In genomic region chr6:112251170-112251945, GRCh38 we compare ENCODE assay signal across 14 cellular contexts. TPM values are rescaled to one million over a fixed set of nuclear protein-coding genes. Genes with fewer than 3 reads are reported as not detected.
DNase-seq lines count a peak whose midpoint lies in the region; ATAC-seq and TF ChIP-seq lines count a peak whose summit lies in the region.
"Had no signal": no experiment of that assay in that cellular context is flagged by ENCODE, and none has a peak within 500 bp of the region (broad histone marks: within the 10 kb centered on the region; RNA-seq: fewer than 3 reads in every experiment).

No MANE protein-coding gene starts in this region.

- no peak for TF ChIP-seq RAD21 in SK-N-SH (IDR thresholded peaks at IDR 0.05; ENCODE audit: low read length)

- no peaks in the 10 kb centered on the region for H4K20me1 ChIP-seq in SK-N-SH (ENCODE audit: insufficient read depth)
- H4K20me1 ChIP-seq: BLaER1 had no signal

- DNase-seq in AG09319 (ENCODE audit: extremely low read depth, low read depth) (peak; percentile 82), ascending aorta (ENCODE audit: low spot score in 2 of 2) (peak in 1 of 2 donors; percentile 74), heart right ventricle (peak; percentile 23 to 61), SK-N-SH (no peak), NCI-H1417 treated with DMSO at 0.1 percent for 48 hours (lab: John Stamatoyannopoulos, UW) (no peak), SK-N-DZ (ENCODE audit: low spot score) (no peak)
- DNase-seq: activated CD4-positive, alpha-beta T cell treated with anti-CD3 and anti-CD28 coated beads for 1 hour; activated naive CD8-positive, alpha-beta T cell treated with anti-CD3 and anti-CD28 coated beads, Interleukin-2, amount 10 ng/mL, durations not matched to agents 7 days and 5 days; hippocampal formation; MM.1S; posterior cingulate gyrus had no signal

- H3K9me3 ChIP-seq in ascending aorta (no peaks in the 10 kb centered on the region), heart right ventricle (no peaks in the 10 kb centered on the region), SK-N-SH (no peaks in the 10 kb centered on the region)

- H3K4me3 ChIP-seq in ascending aorta (peak overlapping the region; percentile 20 to 80), heart right ventricle (peak overlapping the region; percentile 66 to 94 (median 81)), rectal smooth muscle tissue (ENCODE audit: low read length) (peak overlapping the region; percentile 88), SK-N-SH (ENCODE audit: low read depth in 2 of 2, low read length in 1 of 2) (peak overlapping the region in 1 of 2 experiments; percentile 63; a peak in 1 of 4 replicates)
- H3K4me3 ChIP-seq: BLaER1 had no signal

- TF ChIP-seq CTCF in AG09319 (IDR thresholded peaks at IDR 0.05; ENCODE audit: low read depth, low read length) (no peak), ascending aorta (IDR thresholded peaks at IDR 0.05) (no peak), heart right ventricle (IDR thresholded peaks at IDR 0.05) (no peak), SK-N-SH (IDR thresholded peaks at IDR 0.05) (no peak)

- H3K9ac ChIP-seq in rectal smooth muscle tissue (ENCODE audit: low read length) (no peak overlapping the region), SK-N-SH (no peak overlapping the region)
- H3K9ac ChIP-seq: BLaER1 had no signal

- no peaks in the 10 kb centered on the region for H3K79me2 ChIP-seq in SK-N-SH (ENCODE audit: insufficient read depth)

- no peak overlapping the region for H2AFZ ChIP-seq in SK-N-SH (ENCODE audit: low read depth)

- CTCF ChIA-PET in SK-N-SH (lab: Yijun Ruan, JAX), result interaction anchor here (2.1 kb wide), 1 partner anchor 71 kb away, joined by 7 read pairs; no protein-coding TSS in a partner anchor

- H3F3A ChIP-seq in SK-N-SH (replicated peaks; ENCODE audit: insufficient read depth), result peaks cover 5% of the 10 kb centered on the region

- POLR2A ChIA-PET in SK-N-SH (lab: Yijun Ruan, JAX), result no interaction called here

- no peaks in the 10 kb centered on the region for H3K27me3 ChIP-seq in ascending aorta
- H3K27me3 ChIP-seq in heart right ventricle, result peaks cover 0 to 20% (median 0%) of the 10 kb centered on the region in 7 donors
- H3K27me3 ChIP-seq in rectal smooth muscle tissue (ENCODE audit: control insufficient read depth, insufficient read depth, low read length), result no peaks in the 10 kb centered on the region
- no peaks in the 10 kb centered on the region for H3K27me3 ChIP-seq in SK-N-SH (ENCODE audit: insufficient read depth)

- ATAC-seq in heart right ventricle (peak in 7 of 8 donors; percentile 38 to 58 (median 48)), HG03039 (IDR thresholded peaks at IDR 0.05; ENCODE audit: unreplicated experiment) (no peak)

- no peak overlapping the region for H3K4me2 ChIP-seq in SK-N-SH
- H3K4me2 ChIP-seq: BLaER1 had no signal

- intact Hi-C loops in ascending aorta (cut with DNase I) (loop anchor here (5.0 kb wide), 1 partner anchor 69 kb away; no protein-coding TSS in a partner anchor), heart right ventricle (cut with DNase I) (loop anchor here in 8 of 10 donors (2.0 to 10.0 kb wide), 7 partner anchors 17 to 69 kb away; no protein-coding TSS in a partner anchor)

- no peak for TF ChIP-seq EP300 in SK-N-SH (IDR thresholded peaks at IDR 0.05; ENCODE audit: borderline replicate concordance in 1 of 2, low read depth in 1 of 2, low read length in 1 of 2)

- 26 to 35% methylated on average over 7 of the region's 7 CpGs for WGBS in heart right ventricle, 2 donors
- WGBS in SK-N-SH (ENCODE audit: low lambda C conversion rate), result 92% methylated on average over 7 of the region's 7 CpGs

- H3K4me1 ChIP-seq in ascending aorta (peaks cover 0 to 4% of the 10 kb centered on the region in 2 donors), heart right ventricle (peaks cover 15 to 74% (median 58%) of the 10 kb centered on the region in 9 donors), rectal smooth muscle tissue (ENCODE audit: control insufficient read depth, insufficient read depth, low read length) (peaks cover 18% of the 10 kb centered on the region), SK-N-SH (ENCODE audit: control insufficient read depth in 1 of 2, insufficient read depth in 2 of 2, low read depth in 1 of 2, low read length in 1 of 2) (peaks cover 3 to 21% of the 10 kb centered on the region in 2 experiments; a peak in 3 of 4 replicates)

- no peaks in the 10 kb centered on the region for H3K9me2 ChIP-seq in SK-N-SH

- H3K27ac ChIP-seq in ascending aorta (peak overlapping the region; percentile 9 to 36), heart right ventricle (peak overlapping the region; percentile 91 to 99 (median 97)), rectal smooth muscle tissue (ENCODE audit: low read depth, low read length) (peak overlapping the region; percentile 62), SK-N-SH (ENCODE audit: low read depth in 2 of 2, low read length in 1 of 2) (peak overlapping the region in 1 of 2 experiments; percentile 22; a peak in 2 of 4 replicates)
- H3K27ac ChIP-seq: BLaER1 had no signal

- H3K36me3 ChIP-seq in ascending aorta (no peaks in the 10 kb centered on the region), heart right ventricle (peaks cover 0 to 45% (median 0%) of the 10 kb centered on the region in 9 donors), rectal smooth muscle tissue (ENCODE audit: control insufficient read depth, insufficient read depth, low read length) (no peaks in the 10 kb centered on the region), SK-N-SH (replicated peaks in 1 of 2; ENCODE audit: control insufficient read depth in 1 of 2, insufficient read depth in 2 of 2, low read length in 1 of 2) (no peaks in the 10 kb centered on the region)
- H3K36me3 ChIP-seq: BLaER1 had no signal

TF ChIP-seq in SK-N-SH, 30 proteins besides CTCF, POLR2A, EP300 and RAD21:
- no peak for TF ChIP-seq USF1 (IDR thresholded peaks at IDR 0.05; ENCODE audit: borderline replicate concordance, low read depth)
- TF ChIP-seq GABPA (IDR thresholded peaks at IDR 0.05; ENCODE audit: low read depth), result no peak
- no peak for TF ChIP-seq ZBTB33 (IDR thresholded peaks at IDR 0.05; ENCODE audit: borderline replicate concordance, low read depth)

RNA-seq across cellular contexts. Expression of gene LAMA4, which starts 3.0 kb away (rescaled TPM):
- total RNA-seq in ascending aorta (49.0 TPM), heart right ventricle (100 to 1,000 TPM in 1 of 10 donors, 10 to 100 TPM in 9; 35.4 to 103 (median 82.5) TPM)
- polyA plus RNA-seq in heart right ventricle (10 to 100 TPM; 23.7 to 92.5 TPM), SK-N-SH (2012; rRNA removed) (9.4 and 10.5 TPM in 2 replicates)
- polyA plus RNA-seq in SK-N-SH (2012; cell fraction: cytosol; rRNA removed), result 6.9 and 7.5 TPM in 2 replicates
- polyA plus RNA-seq in SK-N-SH (2012; cell fraction: nucleus; rRNA removed), result 14.6 and 14.9 TPM in 2 replicates
- 0.08 and 0.34 TPM in 2 replicates for polyA plus RNA-seq in SK-N-DZ (2014; cell fraction: cytosol; rRNA removed)
- polyA plus RNA-seq in SK-N-DZ (2014; cell fraction: nucleus; rRNA removed), result 0.24 and 0.30 TPM in 2 replicates
- total RNA-seq: activated naive CD8-positive, alpha-beta T cell treated with anti-CD3 and anti-CD28 coated beads, Interleukin-2, amount 10 ng/mL, durations not matched to agents 7 days and 5 days had no signal

Comparison
In these comparisons a context has a peak if more than half of its experiments do, and no peak if none do; other contexts are left out.
1. DNase-seq: peak in AG09319 (single experiment) and heart right ventricle (2 of 2); none in SK-N-SH (single experiment), NCI-H1417 treated with DMSO at 0.1 percent for 48 hours (single experiment) and SK-N-DZ (single experiment).